30 cellular contexts compared by ENCODE assay signal in the genomic region with DNA sequence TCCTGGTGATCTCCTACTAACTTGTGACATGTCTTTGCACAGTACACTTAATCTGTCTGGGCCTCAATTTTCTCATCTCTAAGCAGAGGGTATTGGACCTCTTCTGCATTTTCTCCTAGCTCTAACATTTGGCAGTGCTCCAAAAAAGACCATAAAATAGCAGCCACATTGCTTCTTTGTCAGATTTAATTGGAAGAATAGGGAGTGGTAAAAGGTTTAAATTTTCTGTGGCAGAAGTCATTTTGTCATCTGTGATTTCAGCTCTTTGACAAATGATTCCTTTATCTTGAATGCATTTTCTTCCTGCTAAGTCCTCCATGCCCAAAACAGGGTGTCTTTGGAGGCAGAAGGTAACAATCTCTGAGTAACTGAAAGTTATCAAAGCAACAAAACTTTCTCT.
A peak's percentile ranks its signal among the peaks of the same experiment; 100 is the strongest.
DNase-seq lines count a peak whose midpoint lies in the region; ATAC-seq, FAIRE-seq and TF ChIP-seq lines count a peak whose summit lies in the region.
"Had no signal": no experiment of that assay in that cellular context is flagged by ENCODE, and none has a peak within 500 bp of the region (broad histone marks: within the 10 kb centered on the region; RNA-seq: fewer than 3 reads in every experiment).

No MANE protein-coding gene starts in this region.

- TF ChIP-seq EP300 in K562 (IDR thresholded peaks at IDR 0.05; ENCODE audit: low read length) = no peak

- no peak overlapping the region for H3K4me3 ChIP-seq in A673 (ENCODE audit: low read depth, low read length, poor library complexity, severe bottlenecking)
- no peak overlapping the region for H3K4me3 ChIP-seq in K562
- H3K4me3 ChIP-seq: dorsolateral prefrontal cortex, left lung, prostate gland, sigmoid colon had no signal

- H3K27ac ChIP-seq in A673 (ENCODE audit: low read depth, low read length, poor library complexity, severe bottlenecking) = no peak overlapping the region
- H3K27ac ChIP-seq in K562 (ENCODE audit: extremely low read depth, low read depth, low read length) = no peak overlapping the region
- H3K27ac ChIP-seq: dorsolateral prefrontal cortex, left lung, prostate gland, sigmoid colon, WERI-Rb-1 had no signal

- H3K4me1 ChIP-seq in A673 (ENCODE audit: insufficient read depth, low read length, poor library complexity, severe bottlenecking) = peaks cover 19% of the 10 kb centered on the region
- H3K4me1 ChIP-seq in K562 (replicated peaks in 1 of 2; ENCODE audit: control insufficient read depth in 2 of 2, insufficient read depth in 2 of 2, low read length in 2 of 2) = no peaks in the 10 kb centered on the region
- H3K4me1 ChIP-seq: left lung, prostate gland had no signal

- no peak overlapping the region for H3K4me2 ChIP-seq in K562 (ENCODE audit: insufficient read depth, low read length)

- peaks cover 10% of the 10 kb centered on the region for H3K36me3 Mint-ChIP-seq in activated naive CD4-positive, alpha-beta T cell treated with anti-CD3 and anti-CD28 coated beads for 36 hours (ENCODE audit: low read depth)

- H3K27me3 ChIP-seq in A673 (replicated peaks; ENCODE audit: insufficient read depth, low read depth, low read length, poor library complexity) (no peaks in the 10 kb centered on the region), K562 (ENCODE audit: control insufficient read depth in 2 of 2, insufficient read depth in 2 of 2, low read length in 2 of 2) (no peaks in the 10 kb centered on the region)
- H3K27me3 ChIP-seq: dorsolateral prefrontal cortex, left lung, sigmoid colon had no signal

- POLR2A ChIA-PET in A673 (lab: Charles Lee; ENCODE audit: low non-redundant PET) = no interaction called here
- POLR2A ChIA-PET in K562 (lab: Yijun Ruan, JAX) = interaction anchor here (3.3 kb wide), 1 partner anchor 11 kb away, joined by 13 read pairs; no protein-coding TSS in a partner anchor

- BruUV-seq in A673 (replicated peaks; lab: Mats Ljungman, UMichigan) (no TSS peak), K562 (replicated peaks; lab: Mats Ljungman, UMichigan) (no TSS peak)

- in situ Hi-C loops in K562 (cut with MboI) = no loop called here

- no peak for TF ChIP-seq CTCF in A673 (conservative IDR thresholded peaks at IDR 0.05; ENCODE audit: low read depth, low read length)
- no peak for TF ChIP-seq CTCF in K562 (IDR thresholded peaks at IDR 0.05 in 2 of 3, conservative IDR thresholded peaks at IDR 0.05 in 1 of 3; ENCODE audit: insufficient read depth in 2 of 3, low read depth in 1 of 3, low read length in 3 of 3)

- no peak for ATAC-seq in K562
- ATAC-seq: activated naive CD8-positive, alpha-beta T cell treated with anti-CD3 and anti-CD28 coated beads, Interleukin-2, amount 50 U/mL, for 24 hours; activated T-cell treated with anti-CD3 and anti-CD28 coated beads, Interleukin-2, amount 50 U/mL, for 4 hours; CD8-positive, alpha-beta T cell; left lung; stimulated activated naive B cell treated with anti-CD40 and anti-IgM and Interleukin-4, amounts not matched to agents 10 μg/mL and 1 μg/mL and 100 μg/mL, for 72 hours had no signal

- H3K4me3 Mint-ChIP-seq in activated naive CD4-positive, alpha-beta T cell treated with anti-CD3 and anti-CD28 coated beads for 36 hours = no peak overlapping the region
- H3K4me3 Mint-ChIP-seq: activated naive CD8-positive, alpha-beta T cell treated with anti-CD3 and anti-CD28 coated beads, Interleukin-2, amount 50 U/mL, for 24 hours; activated T-cell treated with anti-CD3 and anti-CD28 coated beads, Interleukin-2, amount 50 U/mL, for 4 hours; CD8-positive, alpha-beta T cell; stimulated activated naive B cell treated with anti-CD40 and anti-IgM and Interleukin-4, amounts not matched to agents 10 μg/mL and 1 μg/mL and 100 μg/mL, for 72 hours had no signal

- H3K9me1 ChIP-seq in K562 (ENCODE audit: control insufficient read depth, insufficient read depth, low read length) = no peaks in the 10 kb centered on the region

- no peaks in the 10 kb centered on the region for H3K36me3 ChIP-seq in A673 (ENCODE audit: insufficient read depth, low read length, poor library complexity, severe bottlenecking)
- H3K36me3 ChIP-seq in K562 (ENCODE audit: control insufficient read depth, insufficient read depth, low read length) = no peaks in the 10 kb centered on the region
- H3K36me3 ChIP-seq: left lung, prostate gland, sigmoid colon, WERI-Rb-1 had no signal

- no peak overlapping the region for H3K27ac Mint-ChIP-seq in activated naive CD4-positive, alpha-beta T cell treated with anti-CD3 and anti-CD28 coated beads for 36 hours
- H3K27ac Mint-ChIP-seq: activated naive CD8-positive, alpha-beta T cell treated with anti-CD3 and anti-CD28 coated beads, Interleukin-2, amount 50 U/mL, for 24 hours; CD8-positive, alpha-beta T cell; stimulated activated naive B cell treated with anti-CD40 and anti-IgM and Interleukin-4, amounts not matched to agents 10 μg/mL and 1 μg/mL and 100 μg/mL, for 72 hours had no signal

- no peak for TF ChIP-seq RAD21 in K562 (CRISPR knock-in tag; conservative IDR thresholded peaks at IDR 0.05 in 1 of 2, IDR thresholded peaks at IDR 0.05 in 1 of 2)

- CTCF ChIA-PET in A673 (lab: Charles Lee) (no interaction called here), K562 (lab: Yijun Ruan, JAX; ENCODE audit: low intra/inter-chr PET ratio) (no interaction called here)
- CTCF ChIA-PET in activated naive CD4-positive, alpha-beta T cell treated with anti-CD3 and anti-CD28 coated beads for 36 hours (lab: Charles Lee) = no interaction called here

- H3K9me3 ChIP-seq in A673 (ENCODE audit: low read depth, low read length, poor library complexity, severe bottlenecking) (no peaks in the 10 kb centered on the region), K562 (replicated peaks; ENCODE audit: control insufficient read depth, insufficient read depth, low read depth, low read length) (no peaks in the 10 kb centered on the region)
- H3K9me3 ChIP-seq: prostate gland, sigmoid colon had no signal

- no peaks in the 10 kb centered on the region for H4K20me1 ChIP-seq in K562 (replicated peaks; ENCODE audit: control insufficient read depth, insufficient read depth, low read length)

- no peaks in the 10 kb centered on the region for H3K79me2 ChIP-seq in K562 (ENCODE audit: control insufficient read depth, insufficient read depth, low read length)

- H2AFZ ChIP-seq in K562 (ENCODE audit: low read depth, low read length) = no peak overlapping the region

- intact Hi-C loops in A673 (cut with micrococcal nuclease; ENCODE audit: unreplicated experiment) (no loop called here), K562 (cut with micrococcal nuclease) (no loop called here)
- intact Hi-C loops in activated naive CD4-positive, alpha-beta T cell treated with anti-CD3 and anti-CD28 coated beads for 36 hours (cut with micrococcal nuclease) = no loop called here

- H3K9me3 Mint-ChIP-seq in activated naive CD4-positive, alpha-beta T cell treated with anti-CD3 and anti-CD28 coated beads for 36 hours = no peaks in the 10 kb centered on the region

- DNase-seq in A673 (ENCODE audit: low spot score) = peak; percentile 63
- DNase-seq in NCI-H1105 (lab: John Stamatoyannopoulos, UW) = peak; percentile 82
- DNase-seq in NCI-H2227 treated with DMSO at 0.1 percent for 48 hours (lab: John Stamatoyannopoulos, UW) = peak; percentile 89
- no peak for DNase-seq in K562 (ENCODE audit: extremely low read depth in 1 of 4, low spot score in 3 of 4)
- no peak for DNase-seq in cerebellum (ENCODE audit: low spot score)
- DNase-seq in NAMALWA (ENCODE audit: low spot score) = no peak
- no peak for DNase-seq in activated naive CD4-positive, alpha-beta T cell treated with anti-CD3 and anti-CD28 coated beads for 36 hours
- DNase-seq in NCI-H526 (lab: John Stamatoyannopoulos, UW) = no peak
- DNase-seq: activated CD4-positive, alpha-beta T cell treated with anti-CD3 and anti-CD28 coated beads for 48 hours; activated gamma-delta T cell treated with Interleukin-2 at 50 U/mL for 16 hours; activated naive CD8-positive, alpha-beta T cell treated with anti-CD3 and anti-CD28 coated beads, Interleukin-2, amount 50 U/mL, for 24 hours; activated T-cell treated with anti-CD3 and anti-CD28 coated beads, Interleukin-2, amount 50 U/mL, for 4 hours; AML-193; CD8-positive, alpha-beta T cell; cerebellar nuclear complex; DMS 273 treated with DMSO at 0.1 percent for 48 hours; dorsolateral prefrontal cortex; left lung; NCI-H226; Right ventricle myocardium superior; sigmoid colon; stimulated activated CD4-positive, alpha-beta T cell treated with anti-CD3 and anti-CD28 coated beads, Interleukin-4, amount 100 ng/mL, for 4 hours; stimulated activated naive B cell treated with anti-CD40 and anti-IgM and Interleukin-4, amounts not matched to agents 10 μg/mL and 1 μg/mL and 100 μg/mL, for 72 hours; SW 1271; T-helper 9 cell; WERI-Rb-1 had no signal

- H3K4me1 Mint-ChIP-seq in activated naive CD4-positive, alpha-beta T cell treated with anti-CD3 and anti-CD28 coated beads for 36 hours (ENCODE audit: low read depth) = no peaks in the 10 kb centered on the region
- H3K4me1 Mint-ChIP-seq: activated naive CD8-positive, alpha-beta T cell treated with anti-CD3 and anti-CD28 coated beads, Interleukin-2, amount 50 U/mL, for 24 hours; stimulated activated naive B cell treated with anti-CD40 and anti-IgM and Interleukin-4, amounts not matched to agents 10 μg/mL and 1 μg/mL and 100 μg/mL, for 72 hours had no signal

- FAIRE-seq in K562 (lab: Jason Lieb, UNC) = no peak
- FAIRE-seq: A204.1, H54, urothelium cell line had no signal

- TF ChIP-seq POLR2A in K562 (conservative IDR thresholded peaks at IDR 0.05) = no peak

- no peak overlapping the region for H3K9ac ChIP-seq in K562 (ENCODE audit: insufficient read depth in 1 of 2, low read depth in 2 of 2, low read length in 2 of 2)

- no peaks in the 10 kb centered on the region for H3K27me3 Mint-ChIP-seq in activated naive CD4-positive, alpha-beta T cell treated with anti-CD3 and anti-CD28 coated beads for 36 hours (ENCODE audit: low read depth)
- H3K27me3 Mint-ChIP-seq: activated naive CD8-positive, alpha-beta T cell treated with anti-CD3 and anti-CD28 coated beads, Interleukin-2, amount 50 U/mL, for 24 hours; stimulated activated naive B cell treated with anti-CD40 and anti-IgM and Interleukin-4, amounts not matched to agents 10 μg/mL and 1 μg/mL and 100 μg/mL, for 72 hours had no signal

TF ChIP-seq in K562, 482 proteins besides CTCF, POLR2A, EP300 and RAD21 (continues in another document):
- TF ChIP-seq ZNF3 (CRISPR knock-in tag; IDR thresholded peaks at IDR 0.05) (no peak), KLF10 (CRISPR knock-in tag; IDR thresholded peaks at IDR 0.05) (no peak), ZNF780A (CRISPR knock-in tag; IDR thresholded peaks at IDR 0.05) (no peak), HNRNPLL (IDR thresholded peaks at IDR 0.05; ENCODE audit: low read depth, low read length, poor library complexity, severe bottlenecking) (no peak)

Comparison
In these comparisons a context has a peak if more than half of its experiments do, and no peak if none do; other contexts are left out.
1. DNase-seq: peak in A673 (single experiment), NCI-H1105 (single experiment) and NCI-H2227 treated with DMSO at 0.1 percent for 48 hours (single experiment); none in K562 (0 of 4), cerebellum (single experiment), NAMALWA (single experiment), activated naive CD4-positive, alpha-beta T cell treated with anti-CD3 and anti-CD28 coated beads for 36 hours (single experiment) and NCI-H526 (0 of 2).